ENCODE assay signal across 11 cellular contexts in the genomic region with DNA sequence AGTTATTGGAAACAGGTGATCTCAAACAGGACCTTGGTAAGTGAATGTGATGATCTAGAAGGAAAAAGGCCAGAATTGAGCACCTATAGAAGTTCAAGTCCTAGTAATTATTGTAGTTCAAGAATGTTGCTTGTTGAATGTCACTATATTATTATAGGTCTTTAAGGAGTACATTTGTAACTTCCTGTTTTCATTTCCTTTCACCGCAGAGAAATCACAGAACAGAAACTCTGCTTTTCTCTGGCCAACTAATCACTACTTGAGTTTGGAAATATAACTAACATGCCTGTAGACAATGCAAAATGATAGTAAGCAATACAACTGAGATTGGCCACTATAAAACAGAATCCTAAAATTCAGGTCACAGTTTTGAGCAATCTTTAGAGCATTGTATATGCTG.
DNase-seq lines count a peak whose midpoint lies in the region; ATAC-seq and TF ChIP-seq lines count a peak whose summit lies in the region.
"Had no signal": no experiment of that assay in that cellular context is flagged by ENCODE, and none has a peak within 500 bp of the region (broad histone marks: within the 10 kb centered on the region; RNA-seq: fewer than 3 reads in every experiment).

No MANE protein-coding gene starts in this region.

- no peaks in the 10 kb centered on the region for H3K27me3 Mint-ChIP-seq in WTC11 (ENCODE audit: low read depth)

- CTCF ChIA-PET in WTC11 (lab: Charles Lee): no interaction called here

- intact Hi-C loops in posterior vena cava (cut with DNase I): no loop called here

- no peak overlapping the region for H3K4me3 Mint-ChIP-seq in WTC11
- H3K4me3 Mint-ChIP-seq: dendritic cell treated with granulocyte-macrophage colony-stimulating factor and Interleukin-4, amounts not matched to agents 40 ng/mL and 50 ng/mL, for 4 days had no signal

- POLR2A ChIA-PET in WTC11 (lab: Charles Lee): no interaction called here

- peaks cover 9% of the 10 kb centered on the region for H3K4me1 Mint-ChIP-seq in WTC11

- ATAC-seq in GM18909 (IDR thresholded peaks at IDR 0.05; ENCODE audit: poor library complexity, unreplicated experiment) (peak; percentile 97), HG02610 (IDR thresholded peaks at IDR 0.05; ENCODE audit: unreplicated experiment) (peak; percentile 88), HG03469 (IDR thresholded peaks at IDR 0.05; ENCODE audit: unreplicated experiment) (peak; percentile 98), WTC11 (no peak)

- no peak for TF ChIP-seq CTCF in WTC11 (IDR thresholded peaks at IDR 0.05)

- DNase-seq in iris pigment epithelial cell (ENCODE audit: low read depth) (peak; percentile 54), posterior vena cava (ENCODE audit: low spot score) (no peak), HK-2 (ENCODE audit: unreplicated experiment) (no peak), NCI-H2196 treated with DMSO at 0.1 percent for 48 hours (lab: John Stamatoyannopoulos, UW; ENCODE audit: unreplicated experiment) (no peak), WTC11 (ENCODE audit: low spot score) (no peak)
- DNase-seq: DND-41, NCI-H510A treated with DMSO at 0.1 percent for 48 hours had no signal

- no peaks in the 10 kb centered on the region for H3K9me3 Mint-ChIP-seq in WTC11
- H3K9me3 Mint-ChIP-seq: dendritic cell treated with granulocyte-macrophage colony-stimulating factor and Interleukin-4, amounts not matched to agents 40 ng/mL and 50 ng/mL, for 4 days had no signal

- H3K27ac Mint-ChIP-seq in WTC11: no peak overlapping the region
- H3K27ac Mint-ChIP-seq: dendritic cell treated with granulocyte-macrophage colony-stimulating factor and Interleukin-4, amounts not matched to agents 40 ng/mL and 50 ng/mL, for 4 days had no signal

- no peaks in the 10 kb centered on the region for H3K36me3 Mint-ChIP-seq in WTC11

TF ChIP-seq in WTC11, 78 proteins besides CTCF, POLR2A, EP300 and RAD21:
- TF ChIP-seq, protein P1, sequence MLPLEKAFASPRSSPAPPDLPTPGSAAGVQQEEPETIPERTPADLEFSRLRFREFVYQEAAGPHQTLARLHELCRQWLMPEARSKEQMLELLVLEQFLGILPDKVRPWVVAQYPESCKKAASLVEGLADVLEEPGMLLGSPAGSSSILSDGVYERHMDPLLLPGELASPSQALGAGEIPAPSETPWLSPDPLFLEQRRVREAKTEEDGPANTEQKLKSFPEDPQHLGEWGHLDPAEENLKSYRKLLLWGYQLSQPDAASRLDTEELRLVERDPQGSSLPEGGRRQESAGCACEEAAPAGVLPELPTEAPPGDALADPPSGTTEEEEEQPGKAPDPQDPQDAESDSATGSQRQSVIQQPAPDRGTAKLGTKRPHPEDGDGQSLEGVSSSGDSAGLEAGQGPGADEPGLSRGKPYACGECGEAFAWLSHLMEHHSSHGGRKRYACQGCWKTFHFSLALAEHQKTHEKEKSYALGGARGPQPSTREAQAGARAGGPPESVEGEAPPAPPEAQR (CRISPR knock-in tag; IDR thresholded peaks at IDR 0.05): no peak
- TF ChIP-seq NFATC4 (CRISPR knock-in tag; IDR thresholded peaks at IDR 0.05) (no peak), CREB1 (CRISPR knock-in tag; IDR thresholded peaks at IDR 0.05) (no peak), PRRX2 (CRISPR knock-in tag; IDR thresholded peaks at IDR 0.05) (no peak), SMAD3 (CRISPR knock-in tag; IDR thresholded peaks at IDR 0.05; ENCODE audit: borderline replicate concordance) (no peak), NFYB (CRISPR knock-in tag; conservative IDR thresholded peaks at IDR 0.05; ENCODE audit: low read depth) (no peak), ZNF671 (CRISPR knock-in tag; IDR thresholded peaks at IDR 0.05) (no peak), GTF2I (CRISPR knock-in tag; conservative IDR thresholded peaks at IDR 0.05) (no peak), SMAD4 (CRISPR knock-in tag; IDR thresholded peaks at IDR 0.05) (no peak), ZNF396 (CRISPR knock-in tag; IDR thresholded peaks at IDR 0.05; ENCODE audit: borderline replicate concordance) (no peak)
- TF ChIP-seq, protein P2, sequence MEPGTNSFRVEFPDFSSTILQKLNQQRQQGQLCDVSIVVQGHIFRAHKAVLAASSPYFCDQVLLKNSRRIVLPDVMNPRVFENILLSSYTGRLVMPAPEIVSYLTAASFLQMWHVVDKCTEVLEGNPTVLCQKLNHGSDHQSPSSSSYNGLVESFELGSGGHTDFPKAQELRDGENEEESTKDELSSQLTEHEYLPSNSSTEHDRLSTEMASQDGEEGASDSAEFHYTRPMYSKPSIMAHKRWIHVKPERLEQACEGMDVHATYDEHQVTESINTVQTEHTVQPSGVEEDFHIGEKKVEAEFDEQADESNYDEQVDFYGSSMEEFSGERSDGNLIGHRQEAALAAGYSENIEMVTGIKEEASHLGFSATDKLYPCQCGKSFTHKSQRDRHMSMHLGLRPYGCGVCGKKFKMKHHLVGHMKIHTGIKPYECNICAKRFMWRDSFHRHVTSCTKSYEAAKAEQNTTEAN (CRISPR knock-in tag; IDR thresholded peaks at IDR 0.05): no peak
- TF ChIP-seq, protein P3, sequence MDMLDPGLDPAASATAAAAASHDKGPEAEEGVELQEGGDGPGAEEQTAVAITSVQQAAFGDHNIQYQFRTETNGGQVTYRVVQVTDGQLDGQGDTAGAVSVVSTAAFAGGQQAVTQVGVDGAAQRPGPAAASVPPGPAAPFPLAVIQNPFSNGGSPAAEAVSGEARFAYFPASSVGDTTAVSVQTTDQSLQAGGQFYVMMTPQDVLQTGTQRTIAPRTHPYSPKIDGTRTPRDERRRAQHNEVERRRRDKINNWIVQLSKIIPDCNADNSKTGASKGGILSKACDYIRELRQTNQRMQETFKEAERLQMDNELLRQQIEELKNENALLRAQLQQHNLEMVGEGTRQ (CRISPR knock-in tag; IDR thresholded peaks at IDR 0.05): no peak
